ENCODE assay signal across 10 cellular contexts in the genomic region with DNA sequence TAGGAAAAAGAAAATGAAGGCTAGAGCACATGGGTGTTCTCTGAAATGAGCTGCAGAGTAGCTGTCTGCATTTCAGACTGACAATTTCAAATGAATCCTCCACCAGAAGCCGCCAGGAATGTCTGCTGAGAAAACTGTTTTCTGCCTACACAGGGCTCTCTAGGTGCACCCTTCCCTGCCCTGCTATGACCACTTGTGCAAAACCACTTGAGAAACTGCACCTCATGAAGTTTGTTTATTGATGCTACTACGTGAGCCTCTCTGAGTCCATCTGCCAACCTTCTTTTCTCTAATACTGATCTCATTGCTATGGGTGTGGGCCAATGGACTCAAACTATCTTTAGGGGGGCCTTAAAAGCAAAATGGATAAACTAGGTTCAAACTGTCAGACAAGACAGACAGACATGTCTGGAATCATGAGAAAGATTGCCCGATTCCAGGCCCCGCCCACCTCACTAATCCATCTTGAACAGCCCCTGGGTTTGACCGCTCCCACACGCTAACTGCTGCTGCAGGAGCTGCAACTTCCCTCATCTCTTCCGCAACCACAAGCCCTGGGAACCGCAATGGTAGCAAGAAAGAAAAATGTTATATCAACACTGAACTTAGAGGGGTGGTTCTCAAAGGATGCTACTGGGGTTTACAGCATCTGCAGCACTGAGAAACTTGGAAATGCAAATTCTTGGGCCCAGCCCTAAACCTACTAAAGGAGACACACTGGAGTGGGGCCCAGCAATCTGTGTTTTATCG. TPM values are rescaled to one million over a fixed set of nuclear protein-coding genes. Genes with fewer than 3 reads are reported as not detected.
DNase-seq lines count a peak whose midpoint lies in the region; ATAC-seq and TF ChIP-seq lines count a peak whose summit lies in the region.
"Had no signal": no experiment of that assay in that cellular context is flagged by ENCODE, and none has a peak within 500 bp of the region (broad histone marks: within the 10 kb centered on the region; RNA-seq: fewer than 3 reads in every experiment).

No MANE protein-coding gene starts in this region.

- intact Hi-C loops in left lung (cut with DNase I), result no loop called here
- intact Hi-C loops in transverse colon (cut with DNase I; ENCODE audit: low total_unique reads), result loop anchor here (1.0 kb wide), 1 partner anchor 28 kb away; no protein-coding TSS in a partner anchor

- 63 to 79% methylated on average over 2 to 9 of the region's 9 CpGs for WGBS in transverse colon (ENCODE audit: low coverage in 1 of 2), 2 donors

- DNase-seq in GM13976 (ENCODE audit: low spot score), result peak; percentile 27
- DNase-seq in MM.1S, result no peak
- DNase-seq in left lung, result peak; percentile 52 to 79
- no peak for DNase-seq in islet precursor cell
- DNase-seq in transverse colon, result no peak
- DNase-seq in NCI-H128 (lab: John Stamatoyannopoulos, UW; ENCODE audit: unreplicated experiment), result no peak
- no peak for DNase-seq in GM03348 (ENCODE audit: low spot score)
- DNase-seq: H7 had no signal

- peak overlapping the region; percentile 54; the same call in 1 of the 2 replicates for H3K4me2 ChIP-seq in MM.1S (ENCODE audit: low read depth, low read length)

- ATAC-seq in GM21528 (IDR thresholded peaks at IDR 0.05; ENCODE audit: low FRiP score, unreplicated experiment) (peak; percentile 43), left lung (peak; percentile 36)

- TF ChIP-seq POLR2A in transverse colon (IDR thresholded peaks at IDR 0.05), result no peak

- TF ChIP-seq EP300 in transverse colon (IDR thresholded peaks at IDR 0.05; ENCODE audit: low read depth), result no peak

- no peaks in the 10 kb centered on the region for H3K9me2 ChIP-seq in MM.1S (replicated peaks; ENCODE audit: insufficient read depth, low read length)

- peak overlapping the region; percentile 2 for H2AFZ ChIP-seq in MM.1S (ENCODE audit: low read length)

- peaks cover 22% of the 10 kb centered on the region for H3F3A ChIP-seq in MM.1S (ENCODE audit: insufficient read depth, low read length)

- peak overlapping the region; percentile 17 for H3K9ac ChIP-seq in MM.1S (ENCODE audit: low read length)

- H3K36me3 ChIP-seq in MM.1S (replicated peaks; ENCODE audit: insufficient read depth, low read length) (no peaks in the 10 kb centered on the region), left lung (no peaks in the 10 kb centered on the region), transverse colon (no peaks in the 10 kb centered on the region)

- peak overlapping the region; percentile 69; the same call in 1 of the 2 replicates for H3K27ac ChIP-seq in MM.1S (ENCODE audit: low read length)
- peak overlapping the region in 1 of 2 donors; percentile 55 for H3K27ac ChIP-seq in left lung
- no peak overlapping the region for H3K27ac ChIP-seq in transverse colon
- H3K27ac ChIP-seq: VCaP had no signal

- no peaks in the 10 kb centered on the region for H4K20me1 ChIP-seq in MM.1S (ENCODE audit: insufficient read depth, low read length)

- no peaks in the 10 kb centered on the region for H3K9me3 ChIP-seq in MM.1S (replicated peaks; ENCODE audit: insufficient read depth, low read length)
- H3K9me3 ChIP-seq in left lung, result no peaks in the 10 kb centered on the region
- no peaks in the 10 kb centered on the region for H3K9me3 ChIP-seq in transverse colon

- H3K27me3 ChIP-seq in MM.1S (replicated peaks; ENCODE audit: insufficient read depth, low read length) (no peaks in the 10 kb centered on the region), left lung (no peaks in the 10 kb centered on the region), transverse colon (no peaks in the 10 kb centered on the region)

- H3K4me3 ChIP-seq in MM.1S (ENCODE audit: low read length) (no peak overlapping the region), left lung (no peak overlapping the region), transverse colon (no peak overlapping the region)

- H3K79me2 ChIP-seq in MM.1S (ENCODE audit: low read length), result no peaks in the 10 kb centered on the region

- H3K4me1 ChIP-seq in MM.1S (ENCODE audit: low read length) (peaks cover 36% of the 10 kb centered on the region), left lung (peaks cover 0 to 45% of the 10 kb centered on the region in 2 donors), transverse colon (peaks cover 0 to 12% (median 0%) of the 10 kb centered on the region in 4 donors)

- TF ChIP-seq CTCF in GM13976 (IDR thresholded peaks at IDR 0.05; ENCODE audit: borderline replicate concordance, control extremely low read depth, extremely low read depth, insufficient read depth, missing control alignments), result peak; percentile 5
- TF ChIP-seq CTCF in MM.1S (IDR thresholded peaks at IDR 0.05; ENCODE audit: low read length), result no peak
- TF ChIP-seq CTCF in left lung (IDR thresholded peaks at IDR 0.05), result no peak
- no peak for TF ChIP-seq CTCF in transverse colon (IDR thresholded peaks at IDR 0.05)

- in situ Hi-C loops in GM13976 (cut with MboI; ENCODE audit: low sequenced_read_pairs, unreplicated experiment) (no loop called here), transverse colon (cut with MboI; ENCODE audit: low pct_ligation_motif_present in 1 of 4, low pct_unique_long_range_greater_than_20kb in 1 of 4, low sequenced_read_pairs in 3 of 4) (loop anchor here in 1 of 4 donors (25.0 kb wide), 2 partner anchors 112 to 163 kb away; a partner anchor contains a TSS)

RNA-seq across cellular contexts. Expression of a gene that starts 9.0 kb away (rescaled TPM):
- total RNA-seq in left lung (100 to 1,000 TPM; 225 to 356 TPM), transverse colon (100 to 1,000 TPM in 1 of 4 donors, 10 to 100 TPM in 3; 71.7 to 108 (median 93.4) TPM)

Comparison
In these comparisons a context has a peak if more than half of its experiments do, and no peak if none do; other contexts are left out.
1. DNase-seq: peak in GM13976 (single experiment) and left lung (2 of 2); none in MM.1S (single experiment), islet precursor cell (single experiment), transverse colon (single experiment), NCI-H128 (single experiment) and GM03348 (single experiment).